ENCODE assay signal across 1 cellular context in the genomic region with DNA sequence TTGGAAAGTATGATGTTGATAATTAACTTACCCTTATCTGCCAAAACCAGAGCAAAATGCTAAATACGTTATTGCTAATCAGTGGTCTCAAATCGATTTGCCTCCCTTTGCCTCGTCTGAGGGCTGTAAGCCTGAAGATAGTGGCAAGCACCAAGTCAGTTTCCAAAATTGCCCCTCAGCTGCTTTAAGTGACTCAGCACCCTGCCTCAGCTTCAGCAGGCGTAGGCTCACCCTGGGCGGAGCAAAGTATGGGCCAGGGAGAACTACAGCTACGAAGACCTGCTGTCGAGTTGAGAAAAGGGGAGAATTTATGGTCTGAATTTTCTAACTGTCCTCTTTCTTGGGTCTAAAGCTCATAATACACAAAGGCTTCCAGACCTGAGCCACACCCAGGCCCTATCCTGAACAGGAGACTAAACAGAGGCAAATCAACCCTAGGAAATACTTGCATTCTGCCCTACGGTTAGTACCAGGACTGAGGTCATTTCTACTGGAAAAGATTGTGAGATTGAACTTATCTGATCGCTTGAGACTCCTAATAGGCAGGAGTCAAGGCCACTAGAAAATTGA.
TF ChIP-seq lines count a peak whose summit lies in the region.

No MANE protein-coding gene starts in this region.

TF ChIP-seq in K562, 482 proteins besides CTCF, POLR2A, EP300 and RAD21 (continued from another document and continues in another):
- TF ChIP-seq, protein P1, sequence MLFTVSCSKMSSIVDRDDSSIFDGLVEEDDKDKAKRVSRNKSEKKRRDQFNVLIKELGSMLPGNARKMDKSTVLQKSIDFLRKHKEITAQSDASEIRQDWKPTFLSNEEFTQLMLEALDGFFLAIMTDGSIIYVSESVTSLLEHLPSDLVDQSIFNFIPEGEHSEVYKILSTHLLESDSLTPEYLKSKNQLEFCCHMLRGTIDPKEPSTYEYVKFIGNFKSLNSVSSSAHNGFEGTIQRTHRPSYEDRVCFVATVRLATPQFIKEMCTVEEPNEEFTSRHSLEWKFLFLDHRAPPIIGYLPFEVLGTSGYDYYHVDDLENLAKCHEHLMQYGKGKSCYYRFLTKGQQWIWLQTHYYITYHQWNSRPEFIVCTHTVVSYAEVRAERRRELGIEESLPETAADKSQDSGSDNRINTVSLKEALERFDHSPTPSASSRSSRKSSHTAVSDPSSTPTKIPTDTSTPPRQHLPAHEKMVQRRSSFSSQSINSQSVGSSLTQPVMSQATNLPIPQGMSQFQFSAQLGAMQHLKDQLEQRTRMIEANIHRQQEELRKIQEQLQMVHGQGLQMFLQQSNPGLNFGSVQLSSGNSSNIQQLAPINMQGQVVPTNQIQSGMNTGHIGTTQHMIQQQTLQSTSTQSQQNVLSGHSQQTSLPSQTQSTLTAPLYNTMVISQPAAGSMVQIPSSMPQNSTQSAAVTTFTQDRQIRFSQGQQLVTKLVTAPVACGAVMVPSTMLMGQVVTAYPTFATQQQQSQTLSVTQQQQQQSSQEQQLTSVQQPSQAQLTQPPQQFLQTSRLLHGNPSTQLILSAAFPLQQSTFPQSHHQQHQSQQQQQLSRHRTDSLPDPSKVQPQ (CRISPR knock-in tag; IDR thresholded peaks at IDR 0.05; ENCODE audit: borderline replicate concordance) = no peak
- TF ChIP-seq SNAPC5 (CRISPR knock-in tag; IDR thresholded peaks at IDR 0.05) (no peak), ZNF354B (CRISPR knock-in tag; IDR thresholded peaks at IDR 0.05) (no peak), ZFP30 (CRISPR knock-in tag; IDR thresholded peaks at IDR 0.05; ENCODE audit: borderline replicate concordance) (no peak), NFIC (IDR thresholded peaks at IDR 0.05) (peak; percentile 85), ZNF347 (CRISPR knock-in tag; IDR thresholded peaks at IDR 0.05; ENCODE audit: low read depth) (no peak), SMAD4 (CRISPR knock-in tag; conservative IDR thresholded peaks at IDR 0.05) (peak; percentile 84), PPARD (CRISPR knock-in tag; IDR thresholded peaks at IDR 0.05) (no peak), IFI16 (CRISPR knock-in tag; IDR thresholded peaks at IDR 0.05) (no peak), BRD9 (IDR thresholded peaks at IDR 0.05; ENCODE audit: low read depth, partially characterized antibody) (peak; percentile 56), ETS1 (conservative IDR thresholded peaks at IDR 0.05; ENCODE audit: control insufficient read depth, low read depth, low read length) (no peak), NFIX (CRISPR knock-in tag; IDR thresholded peaks at IDR 0.05; ENCODE audit: low read depth) (no peak), SUPT5H (IDR thresholded peaks at IDR 0.05) (peak; percentile 57), ZNF133 (CRISPR knock-in tag; IDR thresholded peaks at IDR 0.05) (no peak), ZBTB40 (IDR thresholded peaks at IDR 0.05) (no peak; the same call in 1 of the 2 replicates), ZBTB40 (CRISPR knock-in tag; IDR thresholded peaks at IDR 0.05) (no peak), SPI1 (IDR thresholded peaks at IDR 0.05; ENCODE audit: borderline replicate concordance, low read depth, low read length) (no peak), RREB1 (CRISPR knock-in tag; IDR thresholded peaks at IDR 0.05) (no peak), ARID4B (CRISPR knock-in tag; IDR thresholded peaks at IDR 0.05) (no peak; the same call in 1 of the 2 replicates), RBM14 (IDR thresholded peaks at IDR 0.05; ENCODE audit: borderline replicate concordance, insufficient read depth, low read depth, low read length) (no peak), ADNP (tag; IDR thresholded peaks at IDR 0.05) (no peak), ZKSCAN1 (IDR thresholded peaks at IDR 0.05; ENCODE audit: low read depth, low read length) (peak; percentile 69; the same call in 1 of the 2 replicates), SAFB2 (IDR thresholded peaks at IDR 0.05; ENCODE audit: borderline replicate concordance, low read depth, low read length, severe bottlenecking) (no peak), ZNF584 (CRISPR knock-in tag; IDR thresholded peaks at IDR 0.05; ENCODE audit: low read depth) (no peak), TEAD1 (CRISPR knock-in tag; IDR thresholded peaks at IDR 0.05) (peak; percentile 7 to 83; a peak in 2 of 4 replicates)
- TF ChIP-seq, protein P2, sequence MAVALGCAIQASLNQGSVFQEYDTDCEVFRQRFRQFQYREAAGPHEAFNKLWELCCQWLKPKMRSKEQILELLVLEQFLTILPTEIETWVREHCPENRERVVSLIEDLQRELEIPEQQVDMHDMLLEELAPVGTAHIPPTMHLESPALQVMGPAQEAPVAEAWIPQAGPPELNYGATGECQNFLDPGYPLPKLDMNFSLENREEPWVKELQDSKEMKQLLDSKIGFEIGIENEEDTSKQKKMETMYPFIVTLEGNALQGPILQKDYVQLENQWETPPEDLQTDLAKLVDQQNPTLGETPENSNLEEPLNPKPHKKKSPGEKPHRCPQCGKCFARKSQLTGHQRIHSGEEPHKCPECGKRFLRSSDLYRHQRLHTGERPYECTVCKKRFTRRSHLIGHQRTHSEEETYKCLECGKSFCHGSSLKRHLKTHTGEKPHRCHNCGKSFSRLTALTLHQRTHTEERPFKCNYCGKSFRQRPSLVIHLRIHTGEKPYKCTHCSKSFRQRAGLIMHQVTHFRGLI (CRISPR knock-in tag; IDR thresholded peaks at IDR 0.05) = no peak
